ENCODE assay signal across 12 cellular contexts in genomic region chr3:190491533-190492054, GRCh38. TPM values are rescaled to one million over a fixed set of nuclear protein-coding genes. Genes with fewer than 3 reads are reported as not detected.
DNase-seq lines count a peak whose midpoint lies in the region; ATAC-seq and TF ChIP-seq lines count a peak whose summit lies in the region.
"Had no signal": no experiment of that assay in that cellular context is flagged by ENCODE, and none has a peak within 500 bp of the region (broad histone marks: within the 10 kb centered on the region; RNA-seq: fewer than 3 reads in every experiment).

No MANE protein-coding gene starts in this region.

- no peaks in the 10 kb centered on the region for H3K36me3 Mint-ChIP-seq in activated CD4-positive, alpha-beta memory T cell treated with anti-CD3 and anti-CD28 coated beads for 36 hours
- no peaks in the 10 kb centered on the region for H3K36me3 Mint-ChIP-seq in activated CD4-positive, alpha-beta memory T cell treated with anti-CD3 and anti-CD28 coated beads, Interleukin-2, amount 10 ng/mL, durations not matched to agents 7 days and 5 days (ENCODE audit: low read depth)
- H3K36me3 Mint-ChIP-seq: activated naive CD8-positive, alpha-beta T cell had no signal

- CTCF ChIA-PET in activated CD4-positive, alpha-beta memory T cell treated with anti-CD3 and anti-CD28 coated beads for 36 hours (lab: Charles Lee), result interaction anchor here (1.0 to 2.9 kb wide), 3 partner anchors 22 to 127 kb away, joined by 3 to 15 read pairs (median 4); partner anchors contain the start of gene IL1RAP
- CTCF ChIA-PET in activated CD4-positive, alpha-beta memory T cell treated with anti-CD3 and anti-CD28 coated beads, Interleukin-2, amount 10 ng/mL, durations not matched to agents 7 days and 5 days (lab: Charles Lee), result no interaction called here

- no peaks in the 10 kb centered on the region for H3K36me3 ChIP-seq in mucosa of descending colon (ENCODE audit: low read depth)

- no peak for TF ChIP-seq CTCF in mucosa of descending colon (IDR thresholded peaks at IDR 0.05)
- no peak for TF ChIP-seq CTCF in coronary artery (IDR thresholded peaks at IDR 0.05)

- H3K4me3 ChIP-seq in mucosa of descending colon (no peak overlapping the region), coronary artery (no peak overlapping the region)

- peaks cover 17% of the 10 kb centered on the region for H3K4me1 Mint-ChIP-seq in activated CD4-positive, alpha-beta memory T cell treated with anti-CD3 and anti-CD28 coated beads for 36 hours (ENCODE audit: low read depth)
- H3K4me1 Mint-ChIP-seq in activated CD4-positive, alpha-beta memory T cell treated with anti-CD3 and anti-CD28 coated beads, Interleukin-2, amount 10 ng/mL, durations not matched to agents 7 days and 5 days, result peaks cover 3% of the 10 kb centered on the region

- H3K27ac Mint-ChIP-seq in activated CD4-positive, alpha-beta memory T cell treated with anti-CD3 and anti-CD28 coated beads for 36 hours, result no peak overlapping the region
- no peak overlapping the region for H3K27ac Mint-ChIP-seq in activated CD4-positive, alpha-beta memory T cell treated with anti-CD3 and anti-CD28 coated beads, Interleukin-2, amount 10 ng/mL, durations not matched to agents 7 days and 5 days
- H3K27ac Mint-ChIP-seq: activated naive CD8-positive, alpha-beta T cell had no signal

- peaks cover 57% of the 10 kb centered on the region for H3K27me3 Mint-ChIP-seq in activated CD4-positive, alpha-beta memory T cell treated with anti-CD3 and anti-CD28 coated beads for 36 hours
- peaks cover 69% of the 10 kb centered on the region for H3K27me3 Mint-ChIP-seq in activated CD4-positive, alpha-beta memory T cell treated with anti-CD3 and anti-CD28 coated beads, Interleukin-2, amount 10 ng/mL, durations not matched to agents 7 days and 5 days

- no peak overlapping the region for H3K4me3 Mint-ChIP-seq in activated CD4-positive, alpha-beta memory T cell treated with anti-CD3 and anti-CD28 coated beads for 36 hours
- H3K4me3 Mint-ChIP-seq in activated CD4-positive, alpha-beta memory T cell treated with anti-CD3 and anti-CD28 coated beads, Interleukin-2, amount 10 ng/mL, durations not matched to agents 7 days and 5 days, result no peak overlapping the region
- H3K4me3 Mint-ChIP-seq: activated naive CD8-positive, alpha-beta T cell had no signal

- no peaks in the 10 kb centered on the region for H3K9me3 ChIP-seq in mucosa of descending colon

- ATAC-seq in mucosa of descending colon (no peak), HG02938 (IDR thresholded peaks at IDR 0.05; ENCODE audit: unreplicated experiment) (no peak)

- H3K9me3 Mint-ChIP-seq in activated CD4-positive, alpha-beta memory T cell treated with anti-CD3 and anti-CD28 coated beads for 36 hours, result no peaks in the 10 kb centered on the region
- H3K9me3 Mint-ChIP-seq in activated CD4-positive, alpha-beta memory T cell treated with anti-CD3 and anti-CD28 coated beads, Interleukin-2, amount 10 ng/mL, durations not matched to agents 7 days and 5 days, result no peaks in the 10 kb centered on the region

- intact Hi-C loops in activated CD4-positive, alpha-beta memory T cell treated with anti-CD3 and anti-CD28 coated beads for 36 hours (cut with micrococcal nuclease), result loop anchor here (1.0 to 10.0 kb wide), 5 partner anchors 22 to 1167 kb away; no protein-coding TSS in a partner anchor
- intact Hi-C loops in mucosa of descending colon (cut with DNase I, micrococcal nuclease), result no loop called here

- DNase-seq in activated CD4-positive, alpha-beta memory T cell treated with anti-CD3 and anti-CD28 coated beads for 36 hours, result peak; percentile 37
- no peak for DNase-seq in activated CD4-positive, alpha-beta memory T cell treated with anti-CD3 and anti-CD28 coated beads, Interleukin-2, amount 10 ng/mL, durations not matched to agents 7 days and 5 days
- peak; percentile 37 for DNase-seq in HT1080 (ENCODE audit: low read depth)
- peak; percentile 40 for DNase-seq in epithelial cell of prostate (ENCODE audit: low read depth, low spot score)
- peak; percentile 84 for DNase-seq in renal cortical epithelial cell (ENCODE audit: low read depth)
- no peak for DNase-seq in mucosa of descending colon
- DNase-seq in coronary artery (ENCODE audit: low spot score), result no peak

- H3K27ac ChIP-seq in epithelial cell of prostate (no peak overlapping the region), coronary artery (no peak overlapping the region)

- POLR2A ChIA-PET in activated CD4-positive, alpha-beta memory T cell treated with anti-CD3 and anti-CD28 coated beads for 36 hours (lab: Charles Lee), result interaction anchor here (0.7 to 2.3 kb wide), 4 partner anchors 22 to 127 kb away, joined by 3 to 11 read pairs (median 4); partner anchors contain the start of gene IL1RAP
- POLR2A ChIA-PET in activated CD4-positive, alpha-beta memory T cell treated with anti-CD3 and anti-CD28 coated beads, Interleukin-2, amount 10 ng/mL, durations not matched to agents 7 days and 5 days (lab: Charles Lee), result no interaction called here

- H3K4me1 ChIP-seq in mucosa of descending colon (ENCODE audit: low read depth), result no peaks in the 10 kb centered on the region

RNA-seq across cellular contexts. Expression of gene IL1RAP, which starts 22.3 kb away (rescaled TPM):
- total RNA-seq in activated CD4-positive, alpha-beta memory T cell treated with anti-CD3 and anti-CD28 coated beads for 36 hours, result 10 to 100 TPM; 14.8 to 15.8 TPM
- 10 to 100 TPM; 14.2 to 15.2 TPM for total RNA-seq in activated CD4-positive, alpha-beta memory T cell treated with anti-CD3 and anti-CD28 coated beads, Interleukin-2, amount 10 ng/mL, durations not matched to agents 7 days and 5 days
- total RNA-seq in HT1080 (2014; rRNA removed; shearing (Covaris generic)), result 21.2 and 27.3 TPM in 2 replicates
- 31.9 and 35.6 TPM in 2 replicates for polyA plus RNA-seq in HT1080 (2015; cell fraction: cytosol; rRNA removed)
- polyA plus RNA-seq in HT1080 (2015; cell fraction: nucleus; rRNA removed), result 55.5 and 55.9 TPM in 2 replicates
- 11.3 and 16.1 TPM in 2 replicates for total RNA-seq in renal cortical epithelial cell
- 1 to 10 TPM; 4.8 to 8.3 (median 5.2) TPM for total RNA-seq in mucosa of descending colon

RNA-seq across cellular contexts. Expression of gene TMEM207, which starts 41.9 kb away (rescaled TPM):
- not detected for total RNA-seq in activated CD4-positive, alpha-beta memory T cell treated with anti-CD3 and anti-CD28 coated beads for 36 hours
- total RNA-seq in activated CD4-positive, alpha-beta memory T cell treated with anti-CD3 and anti-CD28 coated beads, Interleukin-2, amount 10 ng/mL, durations not matched to agents 7 days and 5 days, result not detected
- total RNA-seq in HT1080 (2014; rRNA removed; shearing (Covaris generic)), result not detected in 2 replicates
- polyA plus RNA-seq in HT1080 (2015; cell fraction: cytosol; rRNA removed), result not detected in 2 replicates
- not detected in 2 replicates for polyA plus RNA-seq in HT1080 (2015; cell fraction: nucleus; rRNA removed)
- total RNA-seq in renal cortical epithelial cell, result not detected in 2 replicates
- total RNA-seq in mucosa of descending colon, result not detected
- total RNA-seq: dermis microvascular lymphatic vessel endothelial cell, fibroblast of villous mesenchyme, skeletal muscle tissue had no signal

Comparison
In these comparisons a context has a peak if more than half of its experiments do, and no peak if none do; other contexts are left out.
1. DNase-seq: peak in activated CD4-positive, alpha-beta memory T cell treated with anti-CD3 and anti-CD28 coated beads for 36 hours (single experiment), HT1080 (single experiment), epithelial cell of prostate (single experiment) and renal cortical epithelial cell (single experiment); none in activated CD4-positive, alpha-beta memory T cell treated with anti-CD3 and anti-CD28 coated beads, Interleukin-2, amount 10 ng/mL, durations not matched to agents 7 days and 5 days (single experiment), mucosa of descending colon (0 of 3) and coronary artery (single experiment).